ENCODE assay signal across 8 cellular contexts in genomic region chr19:29858000-29858596, GRCh38. TPM values are rescaled to one million over a fixed set of nuclear protein-coding genes. Genes with fewer than 3 reads are reported as not detected.
A peak's percentile ranks its signal among the peaks of the same experiment; 100 is the strongest.
DNase-seq lines count a peak whose midpoint lies in the region; ATAC-seq, FAIRE-seq and TF ChIP-seq lines count a peak whose summit lies in the region.

No MANE protein-coding gene starts in this region.

- H3K27ac ChIP-seq in endothelial cell of umbilical vein (ENCODE audit: insufficient read depth, low read depth, low read length) (no peak overlapping the region), parathyroid adenoma (no peak overlapping the region), tibial artery (no peak overlapping the region)

- BruUV-seq in endothelial cell of umbilical vein (replicated peaks; lab: Mats Ljungman, UMichigan), result no TSS peak

- in situ Hi-C loops in HAP-1 (cut with MboI; ENCODE audit: low sequenced_read_pairs), result no loop called here

- H3K4me3 ChIP-seq in BE2C (ENCODE audit: low read depth, low read length) (no peak overlapping the region), HAP-1 (no peak overlapping the region), endothelial cell of umbilical vein (replicated peaks in 1 of 3; ENCODE audit: insufficient read depth in 1 of 3, low read depth in 1 of 3, low read length in 3 of 3) (no peak overlapping the region), parathyroid adenoma (ENCODE audit: low read depth, low read length) (no peak overlapping the region), tibial artery (no peak overlapping the region)

- H3K9ac ChIP-seq in endothelial cell of umbilical vein (replicated peaks; ENCODE audit: extremely low read depth, insufficient read depth, low read length), result no peak overlapping the region
- no peak overlapping the region for H3K9ac ChIP-seq in parathyroid adenoma

- H2AFZ ChIP-seq in endothelial cell of umbilical vein (ENCODE audit: low read depth, low read length), result no peak overlapping the region
- no peak overlapping the region for H2AFZ ChIP-seq in parathyroid adenoma

- POLR2A ChIA-PET in endothelial cell of umbilical vein (lab: Charles Lee), result no interaction called here

- dilution Hi-C loops in endothelial cell of umbilical vein (cut with MboI; ENCODE audit: extremely low pct_ligation_motif_present, low sequenced_read_pairs), result no loop called here

- H4K20me1 ChIP-seq in endothelial cell of umbilical vein (replicated peaks; ENCODE audit: control insufficient read depth, extremely low read depth, insufficient read depth, low read length), result no peaks in the 10 kb centered on the region

- H3K9me1 ChIP-seq in endothelial cell of umbilical vein (replicated peaks; ENCODE audit: control insufficient read depth, extremely low read depth, insufficient read depth, low read length), result no peaks in the 10 kb centered on the region

- no peak for FAIRE-seq in endothelial cell of umbilical vein (lab: Jason Lieb, UNC)

- DNase-seq in BE2C (peak; percentile 43), HAP-1 (ENCODE audit: low spot score in 2 of 2) (peak; percentile 36 to 70), T-helper 17 cell (peak in 1 of 3 donors; percentile 31), endothelial cell of umbilical vein (ENCODE audit: low read depth, low spot score) (no peak), tibial artery (no peak), NCI-H1694 (lab: John Stamatoyannopoulos, UW) (no peak)

- TF ChIP-seq CTCF in BE2C (IDR thresholded peaks at IDR 0.05; ENCODE audit: low read depth, low read length), result peak; percentile 70
- TF ChIP-seq CTCF in endothelial cell of umbilical vein (IDR thresholded peaks at IDR 0.05; ENCODE audit: extremely low read depth in 1 of 2, insufficient read depth in 1 of 2, low read depth in 1 of 2, low read length in 2 of 2), result peak; percentile 23 to 60
- peak; percentile 58 for TF ChIP-seq CTCF in parathyroid adenoma (IDR thresholded peaks at IDR 0.05)
- no peak for TF ChIP-seq CTCF in tibial artery (IDR thresholded peaks at IDR 0.05)

- H3K36me3 ChIP-seq in BE2C, result no peaks in the 10 kb centered on the region
- H3K36me3 ChIP-seq in HAP-1 (replicated peaks), result no peaks in the 10 kb centered on the region
- H3K36me3 ChIP-seq in endothelial cell of umbilical vein (ENCODE audit: control insufficient read depth in 2 of 2, extremely low read depth in 1 of 2, insufficient read depth in 2 of 2, low read length in 2 of 2), result no peaks in the 10 kb centered on the region
- H3K36me3 ChIP-seq in parathyroid adenoma (ENCODE audit: control insufficient read depth, insufficient read depth, low read length), result no peaks in the 10 kb centered on the region
- no peaks in the 10 kb centered on the region for H3K36me3 ChIP-seq in tibial artery

- no peaks in the 10 kb centered on the region for H3K4me1 Mint-ChIP-seq in T-helper 17 cell

- no peak overlapping the region for H3K27ac Mint-ChIP-seq in T-helper 17 cell

- intact Hi-C loops in endothelial cell of umbilical vein (cut with micrococcal nuclease) (loop anchor here (1.0 kb wide), 1 partner anchor 29 kb away; no protein-coding TSS in a partner anchor), tibial artery (cut with DNase I; ENCODE audit: low total_unique reads) (no loop called here)

- TF ChIP-seq POLR2A in endothelial cell of umbilical vein (IDR thresholded peaks at IDR 0.05; ENCODE audit: low read depth, low read length), result no peak

- H3K9me3 ChIP-seq in BE2C (no peaks in the 10 kb centered on the region), HAP-1 (no peaks in the 10 kb centered on the region), T-helper 17 cell (ENCODE audit: control insufficient read depth, low read length, poor library complexity, severe bottlenecking) (no peaks in the 10 kb centered on the region), endothelial cell of umbilical vein (replicated peaks; ENCODE audit: control insufficient read depth, insufficient read depth, low read length) (no peaks in the 10 kb centered on the region), parathyroid adenoma (ENCODE audit: control insufficient read depth, low read length) (no peaks in the 10 kb centered on the region), tibial artery (no peaks in the 10 kb centered on the region)

- H3K4me1 ChIP-seq in BE2C (no peaks in the 10 kb centered on the region), HAP-1 (no peaks in the 10 kb centered on the region), endothelial cell of umbilical vein (ENCODE audit: control insufficient read depth, extremely low read depth, insufficient read depth, low read length) (no peaks in the 10 kb centered on the region), parathyroid adenoma (no peaks in the 10 kb centered on the region), tibial artery (no peaks in the 10 kb centered on the region)

- peak; percentile 78 for ATAC-seq in T-helper 17 cell
- no peak for ATAC-seq in HG02970 (IDR thresholded peaks at IDR 0.05; ENCODE audit: low FRiP score, unreplicated experiment)

- H3K27me3 Mint-ChIP-seq in T-helper 17 cell, result peaks cover 43% of the 10 kb centered on the region

- H3K79me2 ChIP-seq in endothelial cell of umbilical vein (ENCODE audit: control insufficient read depth, insufficient read depth, low read length), result no peaks in the 10 kb centered on the region
- no peaks in the 10 kb centered on the region for H3K79me2 ChIP-seq in parathyroid adenoma

- no peaks in the 10 kb centered on the region for H3K36me3 Mint-ChIP-seq in T-helper 17 cell (ENCODE audit: low read depth)

- H3K4me2 ChIP-seq in endothelial cell of umbilical vein (ENCODE audit: insufficient read depth, low read length) (no peak overlapping the region), parathyroid adenoma (ENCODE audit: low read length) (no peak overlapping the region)

- H3K4me3 Mint-ChIP-seq in T-helper 17 cell, result no peak overlapping the region

- CTCF ChIA-PET in endothelial cell of umbilical vein (lab: Charles Lee), result interaction anchor here (0.8 to 2.8 kb wide), 9 partner anchors 11 to 792 kb away, joined by 3 to 15 read pairs (median 5); no protein-coding TSS in a partner anchor

- H3K27me3 ChIP-seq in BE2C (peaks cover 6% of the 10 kb centered on the region; the same call in 1 of the 2 replicates), HAP-1 (ENCODE audit: low read depth) (no peaks in the 10 kb centered on the region; the same call in 1 of the 2 replicates), endothelial cell of umbilical vein (ENCODE audit: control insufficient read depth in 2 of 2, insufficient read depth in 2 of 2, low read length in 2 of 2) (no peaks in the 10 kb centered on the region), parathyroid adenoma (ENCODE audit: control insufficient read depth, insufficient read depth, low read length) (no peaks in the 10 kb centered on the region), tibial artery (peaks cover 0 to 47% of the 10 kb centered on the region in 2 donors)

TF ChIP-seq in endothelial cell of umbilical vein, 7 proteins besides CTCF, POLR2A, EP300 and RAD21:
- TF ChIP-seq POLR2AphosphoS5 (IDR thresholded peaks at IDR 0.05; ENCODE audit: insufficient read depth, low read depth, low read length), result no peak
- no peak for TF ChIP-seq FOS (IDR thresholded peaks at IDR 0.05; ENCODE audit: borderline replicate concordance, insufficient read depth, low read length)
- no peak for TF ChIP-seq EZH2 (IDR thresholded peaks at IDR 0.05; ENCODE audit: borderline replicate concordance, low read depth, low read length, severe bottlenecking)
- TF ChIP-seq, protein P1, sequence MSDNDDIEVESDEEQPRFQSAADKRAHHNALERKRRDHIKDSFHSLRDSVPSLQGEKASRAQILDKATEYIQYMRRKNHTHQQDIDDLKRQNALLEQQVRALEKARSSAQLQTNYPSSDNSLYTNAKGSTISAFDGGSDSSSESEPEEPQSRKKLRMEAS (IDR thresholded peaks at IDR 0.05; ENCODE audit: insufficient read depth, insufficient read length), result no peak
- no peak for TF ChIP-seq MYC (IDR thresholded peaks at IDR 0.05; ENCODE audit: low read depth, low read length)
- no peak for TF ChIP-seq JUN (IDR thresholded peaks at IDR 0.05; ENCODE audit: borderline replicate concordance, insufficient read depth, insufficient read length, low read depth)
- no peak for TF ChIP-seq GATA2 (IDR thresholded peaks at IDR 0.05; ENCODE audit: insufficient read depth, insufficient read length, low read depth, low read length)

RNA-seq across cellular contexts. Expression of gene CCNE1, which starts 46.3 kb away (rescaled TPM):
- polyA plus RNA-seq in BE2C (2012; ENCODE audit: insufficient read depth, insufficient read length, low read depth), result 1.5 TPM
- total RNA-seq in T-helper 17 cell (1 to 10 TPM; 3.8 to 7.4 TPM), endothelial cell of umbilical vein (10.1 and 11.8 TPM in 2 replicates)
- 8.1 and 8.3 TPM in 2 replicates for polyA plus RNA-seq in endothelial cell of umbilical vein
- 7.9 and 9.8 TPM in 2 replicates for polyA plus RNA-seq in endothelial cell of umbilical vein (2011; cell fraction: cytosol; rRNA removed)
- 14.8 and 18.1 TPM in 2 replicates for polyA plus RNA-seq in endothelial cell of umbilical vein (2011; cell fraction: nucleus; rRNA removed)
- 15.8 and 20.5 TPM in 2 replicates for polyA plus RNA-seq in endothelial cell of umbilical vein (2012)
- 9.4 and 9.7 TPM in 2 replicates for polyA minus RNA-seq in endothelial cell of umbilical vein
- 5.2 TPM for polyA minus RNA-seq in endothelial cell of umbilical vein (2011; cell fraction: cytosol; rRNA and poly(A)+ RNA removed)
- 2.5 and 4.4 TPM in 2 replicates for polyA minus RNA-seq in endothelial cell of umbilical vein (2011; cell fraction: nucleus; rRNA and poly(A)+ RNA removed)

Comparison
In these comparisons a context has a peak if more than half of its experiments do, and no peak if none do; other contexts are left out.
1. DNase-seq: peak in BE2C (single experiment) and HAP-1 (2 of 2); none in endothelial cell of umbilical vein (single experiment), tibial artery (0 of 2) and NCI-H1694 (single experiment).
2. CTCF ChIP-seq: peak in BE2C (single experiment), endothelial cell of umbilical vein (2 of 2) and parathyroid adenoma (single experiment); none in tibial artery (0 of 2).